In genomic region chr3:5155241-5155640, GRCh38 we compare ENCODE assay signal across 22 cellular contexts.
"Had no signal": no experiment of that assay in that cellular context is flagged by ENCODE, and none has a peak within 500 bp of the region (broad histone marks: within the 10 kb centered on the region; RNA-seq: fewer than 3 reads in every experiment).

No MANE protein-coding gene starts in this region.

- H3K9me3 Mint-ChIP-seq: natural killer cell, neural crest cell had no signal

- DNase-seq: colonic mucosa; effector memory CD4-positive, alpha-beta T cell; gastrocnemius medialis; heart right ventricle; islet precursor cell; mammary epithelial cell; mucosa of descending colon; natural killer cell; posterior cingulate gyrus; spleen; stimulated activated CD4-positive, alpha-beta T cell treated with anti-CD3 and anti-CD28 coated beads, Interleukin-15, amount 100 ng/mL, for 24 hours; stimulated activated CD4-positive, alpha-beta T cell treated with anti-CD3 and anti-CD28 coated beads, Interleukin-1b, Interleukin-23, amount 100 ng/mL, for 48 hours; stimulated activated CD4-positive, alpha-beta T cell treated with anti-CD3 and anti-CD28 coated beads, Interleukin-4, amount 100 ng/mL, for 24 hours; stimulated activated naive CD4-positive, alpha-beta T cell; thyroid gland; upper lobe of left lung; uterus had no signal

- H3K4me1 ChIP-seq: colonic mucosa had no signal

- H3K27ac ChIP-seq: colonic mucosa, gastrocnemius medialis, heart right ventricle, spleen, suprapubic skin, thyroid gland, upper lobe of left lung, uterus had no signal

- H3K36me3 Mint-ChIP-seq: natural killer cell had no signal

- H3K27me3 ChIP-seq: colonic mucosa, gastrocnemius medialis, heart right ventricle, spleen, suprapubic skin, thyroid gland, upper lobe of left lung, uterus had no signal

- H3K36me3 ChIP-seq: colonic mucosa, gastrocnemius medialis, heart right ventricle, suprapubic skin, thyroid gland, upper lobe of left lung, uterus had no signal

- H3K4me3 ChIP-seq: colonic mucosa, gastrocnemius medialis, heart right ventricle, mucosa of descending colon, spleen, suprapubic skin, thyroid gland, upper lobe of left lung, uterus had no signal

- ATAC-seq: esophagus mucosa, gastrocnemius medialis, heart right ventricle, left lobe of liver, mucosa of descending colon, natural killer cell, sciatic nerve had no signal

- H3K4me3 Mint-ChIP-seq: natural killer cell, neural crest cell had no signal

- H3K9me3 ChIP-seq: colonic mucosa, gastrocnemius medialis, heart right ventricle, mucosa of descending colon, spleen, suprapubic skin, thyroid gland, upper lobe of left lung, uterus had no signal
